Comparison of ENCODE assay signal across 8 cellular contexts in the genomic region with DNA sequence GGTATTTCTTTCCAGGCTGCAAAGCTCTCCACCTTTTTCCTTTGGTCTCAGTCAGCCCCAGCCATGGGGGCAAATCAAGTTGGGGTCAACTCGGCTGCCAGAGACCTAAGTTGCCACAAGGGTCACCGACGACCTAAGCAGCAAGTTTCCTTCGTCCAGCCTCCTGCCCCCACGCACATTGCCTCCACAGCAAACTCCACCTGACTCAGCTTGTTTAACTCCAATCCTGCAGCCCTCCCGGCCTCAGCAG. TPM values are rescaled to one million over a fixed set of nuclear protein-coding genes. Genes with fewer than 3 reads are reported as not detected.
DNase-seq lines count a peak whose midpoint lies in the region; ATAC-seq and TF ChIP-seq lines count a peak whose summit lies in the region.

No MANE protein-coding gene starts in this region.

- CTCF ChIA-PET in BJ (lab: Yijun Ruan, JAX): no interaction called here

- H3K4me1 ChIP-seq in Karpas-422 (ENCODE audit: low read length): peaks cover 66% of the 10 kb centered on the region

- POLR2A ChIA-PET in BJ (lab: Charles Lee): no interaction called here

- peaks cover 8% of the 10 kb centered on the region; the same call in 1 of the 2 replicates for H4K20me1 ChIP-seq in Karpas-422 (ENCODE audit: insufficient read depth, low read depth, low read length)
- no peaks in the 10 kb centered on the region for H4K20me1 ChIP-seq in neural cell (ENCODE audit: insufficient read depth)

- H3F3A ChIP-seq in neural cell (ENCODE audit: insufficient read depth, low read length, poor library complexity, severe bottlenecking): no peaks in the 10 kb centered on the region

- no peak for ATAC-seq in GM18502 (IDR thresholded peaks at IDR 0.05; ENCODE audit: poor library complexity, unreplicated experiment)
- ATAC-seq in HG02642 (IDR thresholded peaks at IDR 0.05; ENCODE audit: poor library complexity, unreplicated experiment): no peak
- ATAC-seq in GM18861 (IDR thresholded peaks at IDR 0.05; ENCODE audit: unreplicated experiment): no peak

- H3K36me3 ChIP-seq in BJ (ENCODE audit: control insufficient read depth, insufficient read depth, low read length) (no peaks in the 10 kb centered on the region), Karpas-422 (ENCODE audit: insufficient read depth, low read length) (peaks cover 27% of the 10 kb centered on the region), neural cell (ENCODE audit: insufficient read depth, low read length) (no peaks in the 10 kb centered on the region)

- TF ChIP-seq EP300 in neural cell (conservative IDR thresholded peaks at IDR 0.05; ENCODE audit: poor library complexity, severe bottlenecking): no peak

- no peak overlapping the region; the same call in 1 of the 2 replicates for H2AFZ ChIP-seq in Karpas-422 (ENCODE audit: low read length)
- no peak overlapping the region for H2AFZ ChIP-seq in neural cell (ENCODE audit: low read depth, low read length)

- H3K4me2 ChIP-seq in Karpas-422 (ENCODE audit: low read depth, low read length, poor library complexity, severe bottlenecking) (peak overlapping the region; percentile 98), neural cell (ENCODE audit: low read length) (peak overlapping the region; percentile 59)

- H3K27ac ChIP-seq in Karpas-422 (ENCODE audit: low read length) (peak overlapping the region; percentile 92), dorsolateral prefrontal cortex (peak overlapping the region in 48 of 59 donors; percentile 41 to 94 (median 85)), neural cell (ENCODE audit: low read length) (no peak overlapping the region)

- no peaks in the 10 kb centered on the region for H3K27me3 ChIP-seq in BJ (ENCODE audit: control insufficient read depth, insufficient read depth, low read length)
- no peaks in the 10 kb centered on the region for H3K27me3 ChIP-seq in Karpas-422 (ENCODE audit: low read length)
- H3K27me3 ChIP-seq in dorsolateral prefrontal cortex: no peaks in the 10 kb centered on the region
- peaks cover 15% of the 10 kb centered on the region for H3K27me3 ChIP-seq in neural cell (ENCODE audit: insufficient read depth, low read depth, low read length)

- no peak for TF ChIP-seq CTCF in BJ (IDR thresholded peaks at IDR 0.05; ENCODE audit: insufficient read depth, low read depth, low read length)
- TF ChIP-seq CTCF in dorsolateral prefrontal cortex (IDR thresholded peaks at IDR 0.05 in 54 of 56, conservative IDR thresholded peaks at IDR 0.05 in 2 of 56; ENCODE audit: low read depth in 1 of 56, partially characterized antibody in 56 of 56): no peak
- no peak for TF ChIP-seq CTCF in neural cell (IDR thresholded peaks at IDR 0.05; ENCODE audit: poor library complexity, severe bottlenecking)

- intact Hi-C loops in dorsolateral prefrontal cortex (cut with DNase I): loop anchor here (5.0 to 10.0 kb wide), 7 partner anchors 37 to 463 kb away; partner anchors contain the start of gene CNOT2 (in 2 of the 2)

- DNase-seq in BJ (ENCODE audit: low read depth) (no peak), Karpas-422 (no peak), dorsolateral prefrontal cortex (no peak), NCI-H1694 (lab: John Stamatoyannopoulos, UW) (no peak)

- H3K9me2 ChIP-seq in Karpas-422 (replicated peaks; ENCODE audit: insufficient read depth, low read length): no peaks in the 10 kb centered on the region
- H3K9me2 ChIP-seq in neural cell (ENCODE audit: insufficient read depth, low read length): no peaks in the 10 kb centered on the region

- H3K9me3 ChIP-seq in Karpas-422 (ENCODE audit: low read length): no peaks in the 10 kb centered on the region
- H3K9me3 ChIP-seq in neural cell (ENCODE audit: low read length): no peaks in the 10 kb centered on the region

- peak overlapping the region; percentile 60 for H3K4me3 ChIP-seq in BJ (ENCODE audit: low read depth, low read length)
- peak overlapping the region; percentile 98 for H3K4me3 ChIP-seq in Karpas-422 (ENCODE audit: low read length)
- peak overlapping the region; percentile 53 to 94 (median 84) for H3K4me3 ChIP-seq in dorsolateral prefrontal cortex
- peak overlapping the region; percentile 74 for H3K4me3 ChIP-seq in neural cell (ENCODE audit: low read length)

- TF ChIP-seq RAD21 in neural cell (conservative IDR thresholded peaks at IDR 0.05): no peak

- H3K9ac ChIP-seq in Karpas-422 (ENCODE audit: low read length): peak overlapping the region; percentile 97
- peak overlapping the region; percentile 83 for H3K9ac ChIP-seq in neural cell (ENCODE audit: low read length)

- H3K79me2 ChIP-seq in Karpas-422 (ENCODE audit: low read length): peaks cover 49% of the 10 kb centered on the region
- peaks cover 30% of the 10 kb centered on the region for H3K79me2 ChIP-seq in neural cell (replicated peaks; ENCODE audit: insufficient read depth, low read length)

TF ChIP-seq in neural cell, 6 proteins besides CTCF, POLR2A, EP300 and RAD21:
- no peak for TF ChIP-seq MXI1 (conservative IDR thresholded peaks at IDR 0.05; ENCODE audit: poor library complexity, severe bottlenecking)
- TF ChIP-seq EZH2 (IDR thresholded peaks at IDR 0.05; ENCODE audit: borderline replicate concordance, insufficient read depth, low read length, poor library complexity, severe bottlenecking): no peak
- no peak for TF ChIP-seq SMC3 (conservative IDR thresholded peaks at IDR 0.05; ENCODE audit: poor library complexity)
- TF ChIP-seq POLR2AphosphoS5 (IDR thresholded peaks at IDR 0.05): no peak
- TF ChIP-seq TAF1 (IDR thresholded peaks at IDR 0.05; ENCODE audit: low read depth): no peak
- TF ChIP-seq, protein P1, sequence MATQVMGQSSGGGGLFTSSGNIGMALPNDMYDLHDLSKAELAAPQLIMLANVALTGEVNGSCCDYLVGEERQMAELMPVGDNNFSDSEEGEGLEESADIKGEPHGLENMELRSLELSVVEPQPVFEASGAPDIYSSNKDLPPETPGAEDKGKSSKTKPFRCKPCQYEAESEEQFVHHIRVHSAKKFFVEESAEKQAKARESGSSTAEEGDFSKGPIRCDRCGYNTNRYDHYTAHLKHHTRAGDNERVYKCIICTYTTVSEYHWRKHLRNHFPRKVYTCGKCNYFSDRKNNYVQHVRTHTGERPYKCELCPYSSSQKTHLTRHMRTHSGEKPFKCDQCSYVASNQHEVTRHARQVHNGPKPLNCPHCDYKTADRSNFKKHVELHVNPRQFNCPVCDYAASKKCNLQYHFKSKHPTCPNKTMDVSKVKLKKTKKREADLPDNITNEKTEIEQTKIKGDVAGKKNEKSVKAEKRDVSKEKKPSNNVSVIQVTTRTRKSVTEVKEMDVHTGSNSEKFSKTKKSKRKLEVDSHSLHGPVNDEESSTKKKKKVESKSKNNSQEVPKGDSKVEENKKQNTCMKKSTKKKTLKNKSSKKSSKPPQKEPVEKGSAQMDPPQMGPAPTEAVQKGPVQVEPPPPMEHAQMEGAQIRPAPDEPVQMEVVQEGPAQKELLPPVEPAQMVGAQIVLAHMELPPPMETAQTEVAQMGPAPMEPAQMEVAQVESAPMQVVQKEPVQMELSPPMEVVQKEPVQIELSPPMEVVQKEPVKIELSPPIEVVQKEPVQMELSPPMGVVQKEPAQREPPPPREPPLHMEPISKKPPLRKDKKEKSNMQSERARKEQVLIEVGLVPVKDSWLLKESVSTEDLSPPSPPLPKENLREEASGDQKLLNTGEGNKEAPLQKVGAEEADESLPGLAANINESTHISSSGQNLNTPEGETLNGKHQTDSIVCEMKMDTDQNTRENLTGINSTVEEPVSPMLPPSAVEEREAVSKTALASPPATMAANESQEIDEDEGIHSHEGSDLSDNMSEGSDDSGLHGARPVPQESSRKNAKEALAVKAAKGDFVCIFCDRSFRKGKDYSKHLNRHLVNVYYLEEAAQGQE (IDR thresholded peaks at IDR 0.05; ENCODE audit: borderline replicate concordance): no peak

RNA-seq across cellular contexts. Expression of gene KCNMB4, which starts 0.8 kb away (rescaled TPM):
- polyA plus RNA-seq in BJ (2011; rRNA removed) (1.5 and 1.7 TPM in 2 replicates), neural cell (20.1 and 26.4 TPM in 2 replicates)
- 1.5 and 1.8 TPM in 2 replicates for polyA minus RNA-seq in BJ (2011; rRNA and poly(A)+ RNA removed)
- 55.5 and 55.9 TPM in 2 replicates for total RNA-seq in Karpas-422 (2014; rRNA removed; shearing (Covaris generic); ENCODE audit: low replicate concordance)
- total RNA-seq in dorsolateral prefrontal cortex: 100 to 1,000 TPM in 2 of 120 experiments, 10 to 100 TPM in 118; 26.9 to 134 (median 53.1) TPM
- polyA minus RNA-seq in neural cell: 22.0 and 22.9 TPM in 2 replicates
